8 cellular contexts compared by ENCODE assay signal in genomic region chr7:100271716-100272537, GRCh38. TPM values are rescaled to one million over a fixed set of nuclear protein-coding genes. Genes with fewer than 3 reads are reported as not detected.
DNase-seq lines count a peak whose midpoint lies in the region; ATAC-seq and TF ChIP-seq lines count a peak whose summit lies in the region.

No MANE protein-coding gene starts in this region.

- H3K27ac Mint-ChIP-seq in activated CD4-positive, alpha-beta T cell treated with anti-CD3 and anti-CD28 coated beads, Interleukin-2, amount 10 ng/mL, durations not matched to agents 24 days and 14 days: peak overlapping the region; percentile 51

- peak; percentile 42; the same call in 1 of the 2 replicates for TF ChIP-seq CTCF in BJ (IDR thresholded peaks at IDR 0.05; ENCODE audit: insufficient read depth, low read depth, low read length)

- CTCF ChIA-PET in BJ (lab: Yijun Ruan, JAX): interaction anchor here (1.7 kb wide), 1 partner anchor 20 kb away, joined by 4 read pairs; no protein-coding TSS in a partner anchor

- H3K27me3 ChIP-seq in BJ (ENCODE audit: control insufficient read depth, insufficient read depth, low read length): no peaks in the 10 kb centered on the region

- no peaks in the 10 kb centered on the region for H3K36me3 ChIP-seq in BJ (ENCODE audit: control insufficient read depth, insufficient read depth, low read length)

- intact Hi-C loops in activated CD4-positive, alpha-beta T cell treated with anti-CD3 and anti-CD28 coated beads, Interleukin-2, amount 10 ng/mL, durations not matched to agents 24 days and 14 days (cut with micrococcal nuclease): no loop called here

- peak overlapping the region; percentile 65 for H3K4me3 ChIP-seq in BJ (ENCODE audit: low read depth, low read length)

- POLR2A ChIA-PET in BJ (lab: Charles Lee): no interaction called here

- no peaks in the 10 kb centered on the region for H3K27me3 Mint-ChIP-seq in activated CD4-positive, alpha-beta T cell treated with anti-CD3 and anti-CD28 coated beads, Interleukin-2, amount 10 ng/mL, durations not matched to agents 24 days and 14 days

- ATAC-seq in HG03439 (IDR thresholded peaks at IDR 0.05; ENCODE audit: unreplicated experiment) (peak; percentile 87), left lobe of liver (peak; percentile 93)

- peaks cover 5% of the 10 kb centered on the region for H3K36me3 Mint-ChIP-seq in activated CD4-positive, alpha-beta T cell treated with anti-CD3 and anti-CD28 coated beads, Interleukin-2, amount 10 ng/mL, durations not matched to agents 24 days and 14 days (ENCODE audit: low read depth)

- H3K4me3 Mint-ChIP-seq in activated CD4-positive, alpha-beta T cell treated with anti-CD3 and anti-CD28 coated beads, Interleukin-2, amount 10 ng/mL, durations not matched to agents 24 days and 14 days: peak overlapping the region; percentile 77

- peaks cover 20% of the 10 kb centered on the region for H3K4me1 Mint-ChIP-seq in activated CD4-positive, alpha-beta T cell treated with anti-CD3 and anti-CD28 coated beads, Interleukin-2, amount 10 ng/mL, durations not matched to agents 24 days and 14 days

- DNase-seq in BJ (ENCODE audit: low read depth) (peak; percentile 62), GM19238 (ENCODE audit: insufficient read length, low spot score) (peak; percentile 84), NCI-H510A treated with DMSO at 0.1 percent for 48 hours (lab: John Stamatoyannopoulos, UW) (peak; percentile 81), cortex of kidney (lab: John Stamatoyannopoulos, UW) (peak; percentile 83), left lobe of liver (ENCODE audit: low spot score) (peak; percentile 98)
- DNase-seq in activated CD4-positive, alpha-beta T cell treated with anti-CD3 and anti-CD28 coated beads, Interleukin-2, amount 10 ng/mL, durations not matched to agents 24 days and 14 days: peak; percentile 99
- peak; percentile 98 to 99 for DNase-seq in stimulated activated CD4-positive, alpha-beta T cell treated with anti-CD3 and anti-CD28 coated beads, Interleukin-2, amount 100 ng/mL, for 24 hours

- no peaks in the 10 kb centered on the region for H3K9me3 Mint-ChIP-seq in activated CD4-positive, alpha-beta T cell treated with anti-CD3 and anti-CD28 coated beads, Interleukin-2, amount 10 ng/mL, durations not matched to agents 24 days and 14 days

RNA-seq across cellular contexts. Expression of gene SPDYE3, which starts 35.6 kb away (rescaled TPM):
- not detected in 2 replicates for polyA plus RNA-seq in BJ (2011; rRNA removed)
- polyA minus RNA-seq in BJ (2011; rRNA and poly(A)+ RNA removed): not detected in 2 replicates
- not detected in 2 replicates for total RNA-seq in activated CD4-positive, alpha-beta T cell treated with anti-CD3 and anti-CD28 coated beads, Interleukin-2, amount 10 ng/mL, durations not matched to agents 24 days and 14 days
- not detected for total RNA-seq in left lobe of liver

RNA-seq across cellular contexts. Expression of gene PVRIG, which starts 52.2 kb away (rescaled TPM):
- not detected in 2 replicates for polyA plus RNA-seq in BJ (2011; rRNA removed)
- not detected in 2 replicates for polyA minus RNA-seq in BJ (2011; rRNA and poly(A)+ RNA removed)
- total RNA-seq in activated CD4-positive, alpha-beta T cell treated with anti-CD3 and anti-CD28 coated beads, Interleukin-2, amount 10 ng/mL, durations not matched to agents 24 days and 14 days: 20.9 and 21.6 TPM in 2 replicates
- total RNA-seq in left lobe of liver: 0.50 TPM

Comparison
In these comparisons a context has a peak if more than half of its experiments do, and no peak if none do; other contexts are left out.
1. Peak in every context shown above with its lines: DNase-seq, ATAC-seq and H3K4me3 ChIP-seq.
2. RNA of gene PVRIG, which starts 52.2 kb away (total RNA-seq): 20.9 to 21.6 TPM in activated CD4-positive, alpha-beta T cell treated with anti-CD3 and anti-CD28 coated beads, Interleukin-2, amount 10 ng/mL, durations not matched to agents 24 days and 14 days; 0.50 TPM in left lobe of liver (single experiment); every median in the first group is over 10 times any median in the second.